ENCODE assay signal across 11 cellular contexts in the genomic region with DNA sequence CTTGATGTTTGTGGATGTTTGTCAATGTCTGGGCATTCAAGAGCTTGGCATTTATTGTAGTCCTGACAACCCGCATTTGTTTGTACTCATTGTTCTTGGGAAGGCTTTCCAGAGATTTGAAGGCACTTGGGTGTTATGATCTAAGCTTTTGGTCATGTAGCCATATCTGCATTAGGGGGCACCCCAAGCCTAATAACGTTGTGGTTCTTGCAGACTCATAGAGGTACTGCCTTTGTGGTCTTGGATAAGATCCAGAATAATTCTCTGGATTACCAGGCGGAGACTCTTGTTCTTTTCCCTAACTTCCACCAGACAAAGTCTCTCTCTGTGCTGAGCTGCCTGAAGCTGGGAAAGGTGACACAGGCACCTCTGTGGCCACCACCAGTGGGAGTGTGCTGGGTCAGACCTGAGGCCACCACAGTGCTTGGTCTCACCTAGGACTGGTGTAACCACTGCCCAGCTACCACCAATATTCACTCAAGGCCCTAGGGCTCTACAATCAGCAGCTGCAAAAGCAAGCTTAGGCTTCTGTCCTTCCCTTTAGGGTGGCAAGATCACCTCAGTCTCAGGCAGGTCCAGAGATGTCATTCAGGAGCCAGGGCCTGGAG.
DNase-seq lines count a peak whose midpoint lies in the region; TF ChIP-seq lines count a peak whose summit lies in the region.
"Had no signal": no experiment of that assay in that cellular context is flagged by ENCODE, and none has a peak within 500 bp of the region (broad histone marks: within the 10 kb centered on the region; RNA-seq: fewer than 3 reads in every experiment).

No MANE protein-coding gene starts in this region.

- H3K27ac ChIP-seq in C4-2B (no peak overlapping the region), brain microvascular endothelial cell (peak overlapping the region; percentile 3), uterus (no peak overlapping the region), ovary (no peak overlapping the region), stomach (no peak overlapping the region)
- H3K27ac ChIP-seq: testis had no signal

- TF ChIP-seq POLR2A in uterus (IDR thresholded peaks at IDR 0.05): no peak
- no peak for TF ChIP-seq POLR2A in ovary (IDR thresholded peaks at IDR 0.05)
- TF ChIP-seq POLR2A in stomach (IDR thresholded peaks at IDR 0.05): no peak

- TF ChIP-seq EP300 in ovary (IDR thresholded peaks at IDR 0.05): no peak
- TF ChIP-seq EP300 in stomach (IDR thresholded peaks at IDR 0.05): no peak

- H3K4me1 ChIP-seq in uterus: no peaks in the 10 kb centered on the region
- H3K4me1 ChIP-seq in ovary (ENCODE audit: insufficient read depth): no peaks in the 10 kb centered on the region
- no peaks in the 10 kb centered on the region for H3K4me1 ChIP-seq in stomach
- H3K4me1 ChIP-seq: testis had no signal

- H3K36me3 ChIP-seq in brain microvascular endothelial cell (replicated peaks): no peaks in the 10 kb centered on the region
- H3K36me3 ChIP-seq in uterus: no peaks in the 10 kb centered on the region
- no peaks in the 10 kb centered on the region for H3K36me3 ChIP-seq in ovary
- H3K36me3 ChIP-seq in stomach: no peaks in the 10 kb centered on the region

- H3K9me3 ChIP-seq in uterus: no peaks in the 10 kb centered on the region
- H3K9me3 ChIP-seq in ovary: no peaks in the 10 kb centered on the region
- H3K9me3 ChIP-seq in stomach: peaks cover 0 to 4% (median 0%) of the 10 kb centered on the region in 4 donors
- H3K9me3 ChIP-seq: testis had no signal

- TF ChIP-seq CTCF in C4-2B (conservative IDR thresholded peaks at IDR 0.05) (peak; percentile 16; the same call in 1 of the 2 replicates), brain microvascular endothelial cell (IDR thresholded peaks at IDR 0.05; ENCODE audit: low read depth, low read length, missing control alignments) (peak; percentile 56), uterus (IDR thresholded peaks at IDR 0.05) (no peak), ovary (IDR thresholded peaks at IDR 0.05) (no peak), stomach (IDR thresholded peaks at IDR 0.05) (no peak)

- DNase-seq in HS-27A (ENCODE audit: low read depth) (peak; percentile 63), brain microvascular endothelial cell (peak; percentile 90), midbrain (lab: John Stamatoyannopoulos, UW) (peak; percentile 13), uterus (no peak), NCI-H1930 (lab: John Stamatoyannopoulos, UW) (no peak), ovary (no peak), stomach (no peak)
- DNase-seq: activated T-cell treated with anti-CD3 and anti-CD28 coated beads, Interleukin-2, amount 50 U/mL, for 72 hours; DMS79 treated with DMSO at 0.1 percent for 48 hours; testis had no signal

- in situ Hi-C loops in brain microvascular endothelial cell (cut with HindIII; ENCODE audit: low pct_ligation_motif_present, low sequenced_read_pairs): no loop called here

- H3K27me3 ChIP-seq in brain microvascular endothelial cell (replicated peaks): no peaks in the 10 kb centered on the region
- H3K27me3 ChIP-seq in uterus: no peaks in the 10 kb centered on the region
- H3K27me3 ChIP-seq in ovary: no peaks in the 10 kb centered on the region
- no peaks in the 10 kb centered on the region for H3K27me3 ChIP-seq in stomach
- H3K27me3 ChIP-seq: testis had no signal

- WGBS in ovary, 3 donors: 62 to 84% (median 68%) methylated on average over 3 of the region's 3 CpGs
- 38 to 59% (median 50%) methylated on average over 3 of the region's 3 CpGs for WGBS in stomach, 5 donors

- intact Hi-C loops in uterus (cut with DNase I; ENCODE audit: low total_unique reads) (no loop called here), ovary (cut with DNase I) (loop anchor here in 1 of 4 donors (5.0 kb wide), 1 partner anchor 1038 kb away; no protein-coding TSS in a partner anchor), stomach (cut with DNase I; ENCODE audit: low total_unique reads) (no loop called here)

- H3K4me3 ChIP-seq in brain microvascular endothelial cell (ENCODE audit: low read depth, low read length) (no peak overlapping the region), uterus (no peak overlapping the region), ovary (no peak overlapping the region), stomach (no peak overlapping the region)
- H3K4me3 ChIP-seq: testis had no signal

Comparison
In these comparisons a context has a peak if more than half of its experiments do, and no peak if none do; other contexts are left out.
1. CTCF ChIP-seq: peak in C4-2B (single experiment) and brain microvascular endothelial cell (single experiment); none in uterus (0 of 4), ovary (0 of 3) and stomach (0 of 7).
2. DNase-seq: peak in HS-27A (single experiment), brain microvascular endothelial cell (single experiment) and midbrain (single experiment); none in uterus (0 of 2), NCI-H1930 (0 of 2), ovary (0 of 5) and stomach (single experiment).